Comparison of ENCODE assay signal across 8 cellular contexts in the genomic region with DNA sequence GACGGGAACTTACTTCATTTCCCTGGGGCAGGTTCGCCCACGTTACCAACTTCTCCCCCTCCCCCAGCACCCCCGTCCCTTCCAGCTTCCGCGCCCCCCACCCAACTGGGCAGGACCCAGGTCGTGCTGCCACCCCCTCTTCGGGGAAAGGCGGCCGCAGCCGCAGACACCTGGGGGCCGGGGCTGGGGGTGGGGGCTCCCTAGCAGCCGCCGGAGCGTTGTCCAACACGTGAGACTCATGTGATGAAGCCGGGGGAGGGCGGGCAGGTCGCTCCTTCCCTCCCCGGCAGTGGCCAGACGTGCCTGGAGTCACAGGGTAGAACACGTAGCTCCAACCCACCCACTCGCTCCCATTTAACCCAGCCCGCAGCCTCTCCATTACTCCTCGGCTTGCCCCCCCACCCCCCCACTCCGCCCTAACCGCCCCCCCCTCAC. TPM values are rescaled to one million over a fixed set of nuclear protein-coding genes. Genes with fewer than 3 reads are reported as not detected.
DNase-seq lines count a peak whose midpoint lies in the region; ATAC-seq, FAIRE-seq and TF ChIP-seq lines count a peak whose summit lies in the region.

No MANE protein-coding gene starts in this region.

- intact Hi-C loops in Calu3 (cut with micrococcal nuclease; ENCODE audit: unreplicated experiment) = loop anchor here (2.0 to 5.0 kb wide), 2 partner anchors 228 to 242 kb away; no protein-coding TSS in a partner anchor

- no peak for TF ChIP-seq CTCF in Calu3 (IDR thresholded peaks at IDR 0.05; ENCODE audit: unreplicated experiment)
- TF ChIP-seq CTCF in fibroblast of pulmonary artery (IDR thresholded peaks at IDR 0.05; ENCODE audit: low read length, missing control alignments) = no peak
- TF ChIP-seq CTCF in nephron (IDR thresholded peaks at IDR 0.05; ENCODE audit: unreplicated experiment in 3 of 3) = no peak

- ATAC-seq in GM21390 (IDR thresholded peaks at IDR 0.05; ENCODE audit: unreplicated experiment) = peak; percentile 45

- H3K36me3 ChIP-seq in subcutaneous abdominal adipose tissue (ENCODE audit: control insufficient read depth in 5 of 5, insufficient read depth in 5 of 5, low read length in 5 of 5) = peaks cover 3 to 25% (median 13%) of the 10 kb centered on the region in 5 donors

- H3K9me3 Mint-ChIP-seq in Calu3 (ENCODE audit: low read depth, unreplicated experiment) (no peaks in the 10 kb centered on the region), nephron (no peaks in the 10 kb centered on the region)

- peak overlapping the region; percentile 100 for H3K27ac ChIP-seq in subcutaneous abdominal adipose tissue (ENCODE audit: low read depth, low read length)

- H3K9me3 ChIP-seq in subcutaneous abdominal adipose tissue (ENCODE audit: control insufficient read depth in 5 of 5, low read length in 5 of 5) = no peaks in the 10 kb centered on the region

- CTCF ChIA-PET in Calu3 (lab: Charles Lee) = interaction anchor here (0.7 to 1.7 kb wide), 14 partner anchors 16 to 267 kb away, joined by 3 to 8 read pairs (median 4); no protein-coding TSS in a partner anchor

- H3K4me3 ChIP-seq in fibroblast of pulmonary artery (replicated peaks; ENCODE audit: low read depth, low read length) (peak overlapping the region; percentile 52), subcutaneous abdominal adipose tissue (ENCODE audit: low read depth in 1 of 5, low read length in 5 of 5) (peak overlapping the region in 2 of 5 donors; percentile 94 to 98)

- H3K4me3 Mint-ChIP-seq in Calu3 (ENCODE audit: low read depth, unreplicated experiment) (peak overlapping the region; percentile 76), nephron (peak overlapping the region; percentile 87 to 99 (median 93))

- no peaks in the 10 kb centered on the region for H3K27me3 ChIP-seq in subcutaneous abdominal adipose tissue (ENCODE audit: control insufficient read depth in 5 of 5, insufficient read depth in 4 of 5, low read length in 5 of 5)

- H3K4me1 Mint-ChIP-seq in Calu3 (ENCODE audit: low read depth, unreplicated experiment) (peaks cover 18% of the 10 kb centered on the region), nephron (peaks cover 52% of the 10 kb centered on the region)

- H3K36me3 Mint-ChIP-seq in Calu3 (ENCODE audit: insufficient read depth, unreplicated experiment) (peaks cover 77% of the 10 kb centered on the region), nephron (ENCODE audit: low read depth) (peaks cover 21% of the 10 kb centered on the region)

- FAIRE-seq in HTR-8/SVneo (lab: Jason Lieb, UNC) = no peak

- no TSS peak for BruUV-seq in Calu3 (replicated peaks; lab: Mats Ljungman, UMichigan)

- H3K27ac Mint-ChIP-seq in Calu3 (ENCODE audit: unreplicated experiment) (peak overlapping the region; percentile 96), nephron (peak overlapping the region; percentile 93 to 98 (median 94))

- DNase-seq in Calu3 (peak; percentile 94), HTR-8/SVneo (ENCODE audit: insufficient read length, low spot score) (peak; percentile 82), RKO (ENCODE audit: low spot score) (peak; percentile 97), fibroblast of pulmonary artery (ENCODE audit: low read depth) (peak; percentile 99)
- DNase-seq in activated T-helper 9 cell treated with anti-CD3 and anti-CD28 coated beads, Interleukin-2, amount 50 U/mL, for 16 hours (ENCODE audit: low read depth) = peak; percentile 90

- H3K27me3 Mint-ChIP-seq in Calu3 (ENCODE audit: unreplicated experiment) = no peaks in the 10 kb centered on the region
- H3K27me3 Mint-ChIP-seq in nephron (ENCODE audit: low read depth) = peaks cover 45% of the 10 kb centered on the region

- H3K9ac ChIP-seq in subcutaneous abdominal adipose tissue (ENCODE audit: low read length in 5 of 5) = no peak overlapping the region

- peaks cover 21 to 69% (median 59%) of the 10 kb centered on the region in 5 donors for H3K4me1 ChIP-seq in subcutaneous abdominal adipose tissue (ENCODE audit: control insufficient read depth in 5 of 5, insufficient read depth in 5 of 5, low read length in 5 of 5)

RNA-seq across cellular contexts. Expression of gene BHLHE40, which starts 0.3 kb away (rescaled TPM):
- 62.2 and 71.9 TPM in 2 replicates for total RNA-seq in Calu3 (2022)
